ENCODE assay signal across 1 cellular context in the genomic region with DNA sequence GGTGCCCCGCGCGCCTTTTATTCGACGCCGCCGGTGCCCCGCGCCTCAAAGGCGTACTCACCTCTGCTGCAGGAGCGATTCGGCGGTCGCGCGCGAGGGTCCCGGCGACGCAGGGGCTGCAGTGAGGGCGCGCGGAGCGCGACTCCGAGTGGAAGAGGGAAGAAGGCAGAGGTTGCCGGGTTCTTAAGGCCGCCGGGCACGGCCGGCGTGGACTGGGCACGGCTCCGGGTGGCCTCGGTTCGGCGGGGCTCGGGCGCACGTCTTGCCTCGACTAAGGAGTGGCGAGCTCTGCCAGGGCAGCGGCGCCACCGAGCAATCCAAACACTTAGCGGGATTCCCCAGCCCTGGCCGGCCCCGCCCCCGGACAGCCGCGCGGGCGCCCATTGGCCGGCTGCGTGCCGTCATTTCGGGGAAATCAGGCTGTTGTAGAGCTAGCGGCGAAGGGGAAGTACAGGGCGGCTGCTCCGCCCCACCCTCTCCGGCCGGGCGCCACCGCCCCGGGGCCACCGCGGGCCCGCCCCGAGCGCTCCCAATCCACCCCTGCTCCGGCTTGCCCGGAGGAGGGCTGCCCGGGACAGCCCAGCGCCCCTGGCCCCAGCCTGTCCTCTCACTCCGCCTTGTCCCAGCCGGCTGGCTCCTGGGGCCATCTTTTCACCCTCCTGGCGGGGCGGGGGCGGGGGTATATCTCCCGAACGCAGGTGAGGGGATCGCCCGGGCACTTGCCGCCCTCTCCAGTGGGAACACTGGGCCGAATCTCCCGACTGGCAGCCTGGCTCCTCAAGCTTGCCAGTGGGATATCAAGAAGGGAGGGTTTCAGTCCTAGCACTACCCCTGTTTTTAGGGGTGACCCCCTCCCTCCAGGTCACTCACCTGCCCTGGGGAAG.
TF ChIP-seq lines count a peak whose summit lies in the region.

A gene with protein sequence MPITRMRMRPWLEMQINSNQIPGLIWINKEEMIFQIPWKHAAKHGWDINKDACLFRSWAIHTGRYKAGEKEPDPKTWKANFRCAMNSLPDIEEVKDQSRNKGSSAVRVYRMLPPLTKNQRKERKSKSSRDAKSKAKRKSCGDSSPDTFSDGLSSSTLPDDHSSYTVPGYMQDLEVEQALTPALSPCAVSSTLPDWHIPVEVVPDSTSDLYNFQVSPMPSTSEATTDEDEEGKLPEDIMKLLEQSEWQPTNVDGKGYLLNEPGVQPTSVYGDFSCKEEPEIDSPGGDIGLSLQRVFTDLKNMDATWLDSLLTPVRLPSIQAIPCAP (minus strand): TSS at position 290 of the 884 bp plus-strand sequence. CDS start 1,295 bp downstream, outside the sequence.

TF ChIP-seq in HepG2, 621 proteins besides CTCF, POLR2A, EP300 and RAD21 (continued from another document and continues in another):
- TF ChIP-seq, protein P1, sequence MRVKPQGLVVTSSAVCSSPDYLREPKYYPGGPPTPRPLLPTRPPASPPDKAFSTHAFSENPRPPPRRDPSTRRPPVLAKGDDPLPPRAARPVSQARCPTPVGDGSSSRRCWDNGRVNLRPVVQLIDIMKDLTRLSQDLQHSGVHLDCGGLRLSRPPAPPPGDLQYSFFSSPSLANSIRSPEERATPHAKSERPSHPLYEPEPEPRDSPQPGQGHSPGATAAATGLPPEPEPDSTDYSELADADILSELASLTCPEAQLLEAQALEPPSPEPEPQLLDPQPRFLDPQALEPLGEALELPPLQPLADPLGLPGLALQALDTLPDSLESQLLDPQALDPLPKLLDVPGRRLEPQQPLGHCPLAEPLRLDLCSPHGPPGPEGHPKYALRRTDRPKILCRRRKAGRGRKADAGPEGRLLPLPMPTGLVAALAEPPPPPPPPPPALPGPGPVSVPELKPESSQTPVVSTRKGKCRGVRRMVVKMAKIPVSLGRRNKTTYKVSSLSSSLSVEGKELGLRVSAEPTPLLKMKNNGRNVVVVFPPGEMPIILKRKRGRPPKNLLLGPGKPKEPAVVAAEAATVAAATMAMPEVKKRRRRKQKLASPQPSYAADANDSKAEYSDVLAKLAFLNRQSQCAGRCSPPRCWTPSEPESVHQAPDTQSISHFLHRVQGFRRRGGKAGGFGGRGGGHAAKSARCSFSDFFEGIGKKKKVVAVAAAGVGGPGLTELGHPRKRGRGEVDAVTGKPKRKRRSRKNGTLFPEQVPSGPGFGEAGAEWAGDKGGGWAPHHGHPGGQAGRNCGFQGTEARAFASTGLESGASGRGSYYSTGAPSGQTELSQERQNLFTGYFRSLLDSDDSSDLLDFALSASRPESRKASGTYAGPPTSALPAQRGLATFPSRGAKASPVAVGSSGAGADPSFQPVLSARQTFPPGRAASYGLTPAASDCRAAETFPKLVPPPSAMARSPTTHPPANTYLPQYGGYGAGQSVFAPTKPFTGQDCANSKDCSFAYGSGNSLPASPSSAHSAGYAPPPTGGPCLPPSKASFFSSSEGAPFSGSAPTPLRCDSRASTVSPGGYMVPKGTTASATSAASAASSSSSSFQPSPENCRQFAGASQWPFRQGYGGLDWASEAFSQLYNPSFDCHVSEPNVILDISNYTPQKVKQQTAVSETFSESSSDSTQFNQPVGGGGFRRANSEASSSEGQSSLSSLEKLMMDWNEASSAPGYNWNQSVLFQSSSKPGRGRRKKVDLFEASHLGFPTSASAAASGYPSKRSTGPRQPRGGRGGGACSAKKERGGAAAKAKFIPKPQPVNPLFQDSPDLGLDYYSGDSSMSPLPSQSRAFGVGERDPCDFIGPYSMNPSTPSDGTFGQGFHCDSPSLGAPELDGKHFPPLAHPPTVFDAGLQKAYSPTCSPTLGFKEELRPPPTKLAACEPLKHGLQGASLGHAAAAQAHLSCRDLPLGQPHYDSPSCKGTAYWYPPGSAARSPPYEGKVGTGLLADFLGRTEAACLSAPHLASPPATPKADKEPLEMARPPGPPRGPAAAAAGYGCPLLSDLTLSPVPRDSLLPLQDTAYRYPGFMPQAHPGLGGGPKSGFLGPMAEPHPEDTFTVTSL (CRISPR knock-in tag; IDR thresholded peaks at IDR 0.05; ENCODE audit: borderline replicate concordance): no peak
- TF ChIP-seq, protein P2, sequence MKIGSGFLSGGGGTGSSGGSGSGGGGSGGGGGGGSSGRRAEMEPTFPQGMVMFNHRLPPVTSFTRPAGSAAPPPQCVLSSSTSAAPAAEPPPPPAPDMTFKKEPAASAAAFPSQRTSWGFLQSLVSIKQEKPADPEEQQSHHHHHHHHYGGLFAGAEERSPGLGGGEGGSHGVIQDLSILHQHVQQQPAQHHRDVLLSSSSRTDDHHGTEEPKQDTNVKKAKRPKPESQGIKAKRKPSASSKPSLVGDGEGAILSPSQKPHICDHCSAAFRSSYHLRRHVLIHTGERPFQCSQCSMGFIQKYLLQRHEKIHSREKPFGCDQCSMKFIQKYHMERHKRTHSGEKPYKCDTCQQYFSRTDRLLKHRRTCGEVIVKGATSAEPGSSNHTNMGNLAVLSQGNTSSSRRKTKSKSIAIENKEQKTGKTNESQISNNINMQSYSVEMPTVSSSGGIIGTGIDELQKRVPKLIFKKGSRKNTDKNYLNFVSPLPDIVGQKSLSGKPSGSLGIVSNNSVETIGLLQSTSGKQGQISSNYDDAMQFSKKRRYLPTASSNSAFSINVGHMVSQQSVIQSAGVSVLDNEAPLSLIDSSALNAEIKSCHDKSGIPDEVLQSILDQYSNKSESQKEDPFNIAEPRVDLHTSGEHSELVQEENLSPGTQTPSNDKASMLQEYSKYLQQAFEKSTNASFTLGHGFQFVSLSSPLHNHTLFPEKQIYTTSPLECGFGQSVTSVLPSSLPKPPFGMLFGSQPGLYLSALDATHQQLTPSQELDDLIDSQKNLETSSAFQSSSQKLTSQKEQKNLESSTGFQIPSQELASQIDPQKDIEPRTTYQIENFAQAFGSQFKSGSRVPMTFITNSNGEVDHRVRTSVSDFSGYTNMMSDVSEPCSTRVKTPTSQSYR (CRISPR knock-in tag; IDR thresholded peaks at IDR 0.05; ENCODE audit: borderline replicate concordance): no peak
- TF ChIP-seq ZNF703 (CRISPR knock-in tag; IDR thresholded peaks at IDR 0.05; ENCODE audit: borderline replicate concordance) (peak; percentile 77; the same call in 1 of the 2 replicates), ZNF839 (CRISPR knock-in tag; IDR thresholded peaks at IDR 0.05; ENCODE audit: borderline replicate concordance) (no peak), ZNF34 (CRISPR knock-in tag; IDR thresholded peaks at IDR 0.05; ENCODE audit: borderline replicate concordance) (no peak), ELF3 (CRISPR knock-in tag; IDR thresholded peaks at IDR 0.05) (peak; percentile 76), NR2F1 (CRISPR knock-in tag; IDR thresholded peaks at IDR 0.05) (no peak), GZF1 (CRISPR knock-in tag; IDR thresholded peaks at IDR 0.05) (no peak), POLR2G (IDR thresholded peaks at IDR 0.05; ENCODE audit: low read depth, low read length) (peak; percentile 95), ZFP62 (CRISPR knock-in tag; IDR thresholded peaks at IDR 0.05) (no peak), KAT7 (CRISPR knock-in tag; IDR thresholded peaks at IDR 0.05; ENCODE audit: borderline replicate concordance) (no peak; the same call in 1 of the 2 replicates), PCBP1 (IDR thresholded peaks at IDR 0.05; ENCODE audit: borderline replicate concordance, low read depth, low read length) (no peak)
- TF ChIP-seq, protein P3, sequence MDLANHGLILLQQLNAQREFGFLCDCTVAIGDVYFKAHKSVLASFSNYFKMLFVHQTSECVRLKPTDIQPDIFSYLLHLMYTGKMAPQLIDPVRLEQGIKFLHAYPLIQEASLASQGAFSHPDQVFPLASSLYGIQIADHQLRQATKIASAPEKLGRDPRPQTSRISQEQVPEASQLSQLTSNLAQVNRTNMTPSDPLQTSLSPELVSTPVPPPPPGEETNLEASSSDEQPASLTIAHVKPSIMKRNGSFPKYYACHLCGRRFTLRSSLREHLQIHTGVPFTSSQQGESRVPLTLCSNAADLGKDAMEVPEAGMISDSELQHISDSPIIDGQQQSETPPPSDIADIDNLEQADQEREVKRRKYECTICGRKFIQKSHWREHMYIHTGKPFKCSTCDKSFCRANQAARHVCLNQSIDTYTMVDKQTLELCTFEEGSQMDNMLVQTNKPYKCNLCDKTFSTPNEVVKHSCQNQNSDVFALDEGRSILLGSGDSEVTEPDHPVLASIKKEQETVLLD (CRISPR knock-in tag; IDR thresholded peaks at IDR 0.05; ENCODE audit: low read depth): no peak
- TF ChIP-seq, protein P4, sequence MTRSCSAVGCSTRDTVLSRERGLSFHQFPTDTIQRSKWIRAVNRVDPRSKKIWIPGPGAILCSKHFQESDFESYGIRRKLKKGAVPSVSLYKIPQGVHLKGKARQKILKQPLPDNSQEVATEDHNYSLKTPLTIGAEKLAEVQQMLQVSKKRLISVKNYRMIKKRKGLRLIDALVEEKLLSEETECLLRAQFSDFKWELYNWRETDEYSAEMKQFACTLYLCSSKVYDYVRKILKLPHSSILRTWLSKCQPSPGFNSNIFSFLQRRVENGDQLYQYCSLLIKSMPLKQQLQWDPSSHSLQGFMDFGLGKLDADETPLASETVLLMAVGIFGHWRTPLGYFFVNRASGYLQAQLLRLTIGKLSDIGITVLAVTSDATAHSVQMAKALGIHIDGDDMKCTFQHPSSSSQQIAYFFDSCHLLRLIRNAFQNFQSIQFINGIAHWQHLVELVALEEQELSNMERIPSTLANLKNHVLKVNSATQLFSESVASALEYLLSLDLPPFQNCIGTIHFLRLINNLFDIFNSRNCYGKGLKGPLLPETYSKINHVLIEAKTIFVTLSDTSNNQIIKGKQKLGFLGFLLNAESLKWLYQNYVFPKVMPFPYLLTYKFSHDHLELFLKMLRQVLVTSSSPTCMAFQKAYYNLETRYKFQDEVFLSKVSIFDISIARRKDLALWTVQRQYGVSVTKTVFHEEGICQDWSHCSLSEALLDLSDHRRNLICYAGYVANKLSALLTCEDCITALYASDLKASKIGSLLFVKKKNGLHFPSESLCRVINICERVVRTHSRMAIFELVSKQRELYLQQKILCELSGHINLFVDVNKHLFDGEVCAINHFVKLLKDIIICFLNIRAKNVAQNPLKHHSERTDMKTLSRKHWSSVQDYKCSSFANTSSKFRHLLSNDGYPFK (CRISPR knock-in tag; IDR thresholded peaks at IDR 0.05; ENCODE audit: borderline replicate concordance): no peak; the same call in 1 of the 2 replicates
- TF ChIP-seq, protein P5, sequence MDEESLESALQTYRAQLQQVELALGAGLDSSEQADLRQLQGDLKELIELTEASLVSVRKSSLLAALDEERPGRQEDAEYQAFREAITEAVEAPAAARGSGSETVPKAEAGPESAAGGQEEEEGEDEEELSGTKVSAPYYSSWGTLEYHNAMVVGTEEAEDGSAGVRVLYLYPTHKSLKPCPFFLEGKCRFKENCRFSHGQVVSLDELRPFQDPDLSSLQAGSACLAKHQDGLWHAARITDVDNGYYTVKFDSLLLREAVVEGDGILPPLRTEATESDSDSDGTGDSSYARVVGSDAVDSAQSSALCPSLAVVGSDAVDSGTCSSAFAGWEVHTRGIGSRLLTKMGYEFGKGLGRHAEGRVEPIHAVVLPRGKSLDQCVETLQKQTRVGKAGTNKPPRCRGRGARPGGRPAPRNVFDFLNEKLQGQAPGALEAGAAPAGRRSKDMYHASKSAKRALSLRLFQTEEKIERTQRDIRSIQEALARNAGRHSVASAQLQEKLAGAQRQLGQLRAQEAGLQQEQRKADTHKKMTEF (CRISPR knock-in tag; IDR thresholded peaks at IDR 0.05): peak; percentile 86; the same call in 1 of the 2 replicates
- TF ChIP-seq, protein P6, sequence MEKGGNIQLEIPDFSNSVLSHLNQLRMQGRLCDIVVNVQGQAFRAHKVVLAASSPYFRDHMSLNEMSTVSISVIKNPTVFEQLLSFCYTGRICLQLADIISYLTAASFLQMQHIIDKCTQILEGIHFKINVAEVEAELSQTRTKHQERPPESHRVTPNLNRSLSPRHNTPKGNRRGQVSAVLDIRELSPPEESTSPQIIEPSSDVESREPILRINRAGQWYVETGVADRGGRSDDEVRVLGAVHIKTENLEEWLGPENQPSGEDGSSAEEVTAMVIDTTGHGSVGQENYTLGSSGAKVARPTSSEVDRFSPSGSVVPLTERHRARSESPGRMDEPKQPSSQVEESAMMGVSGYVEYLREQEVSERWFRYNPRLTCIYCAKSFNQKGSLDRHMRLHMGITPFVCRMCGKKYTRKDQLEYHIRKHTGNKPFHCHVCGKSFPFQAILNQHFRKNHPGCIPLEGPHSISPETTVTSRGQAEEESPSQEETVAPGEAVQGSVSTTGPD (CRISPR knock-in tag; IDR thresholded peaks at IDR 0.05): no peak
- TF ChIP-seq, protein P7, sequence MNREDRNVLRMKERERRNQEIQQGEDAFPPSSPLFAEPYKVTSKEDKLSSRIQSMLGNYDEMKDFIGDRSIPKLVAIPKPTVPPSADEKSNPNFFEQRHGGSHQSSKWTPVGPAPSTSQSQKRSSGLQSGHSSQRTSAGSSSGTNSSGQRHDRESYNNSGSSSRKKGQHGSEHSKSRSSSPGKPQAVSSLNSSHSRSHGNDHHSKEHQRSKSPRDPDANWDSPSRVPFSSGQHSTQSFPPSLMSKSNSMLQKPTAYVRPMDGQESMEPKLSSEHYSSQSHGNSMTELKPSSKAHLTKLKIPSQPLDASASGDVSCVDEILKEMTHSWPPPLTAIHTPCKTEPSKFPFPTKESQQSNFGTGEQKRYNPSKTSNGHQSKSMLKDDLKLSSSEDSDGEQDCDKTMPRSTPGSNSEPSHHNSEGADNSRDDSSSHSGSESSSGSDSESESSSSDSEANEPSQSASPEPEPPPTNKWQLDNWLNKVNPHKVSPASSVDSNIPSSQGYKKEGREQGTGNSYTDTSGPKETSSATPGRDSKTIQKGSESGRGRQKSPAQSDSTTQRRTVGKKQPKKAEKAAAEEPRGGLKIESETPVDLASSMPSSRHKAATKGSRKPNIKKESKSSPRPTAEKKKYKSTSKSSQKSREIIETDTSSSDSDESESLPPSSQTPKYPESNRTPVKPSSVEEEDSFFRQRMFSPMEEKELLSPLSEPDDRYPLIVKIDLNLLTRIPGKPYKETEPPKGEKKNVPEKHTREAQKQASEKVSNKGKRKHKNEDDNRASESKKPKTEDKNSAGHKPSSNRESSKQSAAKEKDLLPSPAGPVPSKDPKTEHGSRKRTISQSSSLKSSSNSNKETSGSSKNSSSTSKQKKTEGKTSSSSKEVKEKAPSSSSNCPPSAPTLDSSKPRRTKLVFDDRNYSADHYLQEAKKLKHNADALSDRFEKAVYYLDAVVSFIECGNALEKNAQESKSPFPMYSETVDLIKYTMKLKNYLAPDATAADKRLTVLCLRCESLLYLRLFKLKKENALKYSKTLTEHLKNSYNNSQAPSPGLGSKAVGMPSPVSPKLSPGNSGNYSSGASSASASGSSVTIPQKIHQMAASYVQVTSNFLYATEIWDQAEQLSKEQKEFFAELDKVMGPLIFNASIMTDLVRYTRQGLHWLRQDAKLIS (CRISPR knock-in tag; IDR thresholded peaks at IDR 0.05): no peak
- TF ChIP-seq, protein P8, sequence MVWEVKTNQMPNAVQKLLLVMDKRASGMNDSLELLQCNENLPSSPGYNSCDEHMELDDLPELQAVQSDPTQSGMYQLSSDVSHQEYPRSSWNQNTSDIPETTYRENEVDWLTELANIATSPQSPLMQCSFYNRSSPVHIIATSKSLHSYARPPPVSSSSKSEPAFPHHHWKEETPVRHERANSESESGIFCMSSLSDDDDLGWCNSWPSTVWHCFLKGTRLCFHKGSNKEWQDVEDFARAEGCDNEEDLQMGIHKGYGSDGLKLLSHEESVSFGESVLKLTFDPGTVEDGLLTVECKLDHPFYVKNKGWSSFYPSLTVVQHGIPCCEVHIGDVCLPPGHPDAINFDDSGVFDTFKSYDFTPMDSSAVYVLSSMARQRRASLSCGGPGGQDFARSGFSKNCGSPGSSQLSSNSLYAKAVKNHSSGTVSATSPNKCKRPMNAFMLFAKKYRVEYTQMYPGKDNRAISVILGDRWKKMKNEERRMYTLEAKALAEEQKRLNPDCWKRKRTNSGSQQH (CRISPR knock-in tag; IDR thresholded peaks at IDR 0.05; ENCODE audit: low read depth): peak; percentile 46; the same call in 1 of the 2 replicates
